22 cellular contexts compared by ENCODE assay signal in genomic region chr9:549425-549997, GRCh38.
"Had no signal": no experiment of that assay in that cellular context is flagged by ENCODE, and none has a peak within 500 bp of the region (broad histone marks: within the 10 kb centered on the region; RNA-seq: fewer than 3 reads in every experiment).

No MANE protein-coding gene starts in this region.

- H3K27ac Mint-ChIP-seq: activated CD8-positive, alpha-beta T cell treated with anti-CD3 and anti-CD28 coated beads, Interleukin-2, amount 10 ng/mL, durations not matched to agents 7 days and 5 days; activated naive CD4-positive, alpha-beta T cell treated with anti-CD3 and anti-CD28 coated beads, Interleukin-2, amount 50 U/mL, for 24 hours; activated T-helper 1 cell treated with anti-CD3 and anti-CD28 coated beads, Interleukin-12 subunit alpha, Interleukin-12 subunit beta, Interleukin-2, Interleukin-4 antibody, amounts not matched to agents 30 ng/mL and 10 ng/mL and 1 ng/mL, durations not matched to agents 14 hours and 24 hours and 36 hours; dendritic cell treated with granulocyte-macrophage colony-stimulating factor and Interleukin-4, amounts not matched to agents 40 ng/mL and 50 ng/mL, for 4 days; immature natural killer cell; stimulated activated effector memory CD8-positive, alpha-beta T cell treated with anti-CD3 and anti-CD28 coated beads, Interleukin-12 subunit alpha, Interleukin-12 subunit beta, amount 100 ng/mL, for 72 hours; stimulated activated naive CD8-positive, alpha-beta T cell treated with anti-CD3 and anti-CD28 coated beads, Interleukin-15, amount 100 ng/mL, for 72 hours had no signal

- H3K4me3 ChIP-seq: prostate gland, skin epidermis, tibial artery had no signal

- H3K27me3 ChIP-seq: foreskin keratinocyte, tibial artery had no signal

- H3K9me3 Mint-ChIP-seq: activated naive CD4-positive, alpha-beta T cell treated with anti-CD3 and anti-CD28 coated beads, Interleukin-2, amount 50 U/mL, for 24 hours; activated T-helper 1 cell treated with anti-CD3 and anti-CD28 coated beads, Interleukin-12 subunit alpha, Interleukin-12 subunit beta, Interleukin-2, Interleukin-4 antibody, amounts not matched to agents 30 ng/mL and 10 ng/mL and 1 ng/mL, durations not matched to agents 14 hours and 24 hours and 36 hours; brain; dendritic cell treated with granulocyte-macrophage colony-stimulating factor and Interleukin-4, amounts not matched to agents 40 ng/mL and 50 ng/mL, for 4 days; immature natural killer cell; naive thymus-derived CD4-positive, alpha-beta T cell; stimulated activated effector memory CD8-positive, alpha-beta T cell treated with anti-CD3 and anti-CD28 coated beads, Interleukin-12 subunit alpha, Interleukin-12 subunit beta, amount 100 ng/mL, for 72 hours; stimulated activated naive CD8-positive, alpha-beta T cell treated with anti-CD3 and anti-CD28 coated beads, Interleukin-15, amount 100 ng/mL, for 72 hours had no signal

- ATAC-seq: activated CD8-positive, alpha-beta T cell treated with anti-CD3 and anti-CD28 coated beads, Interleukin-2, amount 10 ng/mL, durations not matched to agents 7 days and 5 days; foreskin keratinocyte; naive thymus-derived CD4-positive, alpha-beta T cell; stimulated activated effector memory CD8-positive, alpha-beta T cell treated with anti-CD3 and anti-CD28 coated beads, Interleukin-12 subunit alpha, Interleukin-12 subunit beta, amount 100 ng/mL, for 72 hours; stimulated activated naive CD8-positive, alpha-beta T cell treated with anti-CD3 and anti-CD28 coated beads, Interleukin-15, amount 100 ng/mL, for 72 hours had no signal

- H3K27me3 Mint-ChIP-seq: activated naive CD4-positive, alpha-beta T cell treated with anti-CD3 and anti-CD28 coated beads, Interleukin-2, amount 50 U/mL, for 24 hours; stimulated activated naive CD8-positive, alpha-beta T cell treated with anti-CD3 and anti-CD28 coated beads, Interleukin-15, amount 100 ng/mL, for 72 hours had no signal

- DNase-seq: activated CD4-positive, alpha-beta T cell treated with anti-CD3 and anti-CD28 coated beads for 1 hour; activated CD4-positive, alpha-beta T cell treated with anti-CD3 and anti-CD28 coated beads, Interleukin-2, amount 50 U/mL, for 1 hour; activated CD8-positive, alpha-beta T cell treated with anti-CD3 and anti-CD28 coated beads, Interleukin-2, amount 10 ng/mL, durations not matched to agents 7 days and 5 days; activated gamma-delta T cell; aorta; caudate nucleus; effector CD4-positive, alpha-beta T cell; foreskin keratinocyte; immature natural killer cell; naive thymus-derived CD4-positive, alpha-beta T cell; stimulated activated CD4-positive, alpha-beta T cell treated with anti-CD3 and anti-CD28 coated beads, Interleukin-1b, Interleukin-23, amount 100 ng/mL, for 48 hours; stimulated activated naive CD8-positive, alpha-beta T cell treated with anti-CD3 and anti-CD28 coated beads, Interleukin-15, amount 100 ng/mL, for 72 hours; T-helper 1 cell; tibial artery; WERI-Rb-1 had no signal

- H3K27ac ChIP-seq: foreskin keratinocyte, prostate gland, skin epidermis, tibial artery, WERI-Rb-1 had no signal

- H3K4me1 Mint-ChIP-seq: immature natural killer cell; stimulated activated effector memory CD8-positive, alpha-beta T cell treated with anti-CD3 and anti-CD28 coated beads, Interleukin-12 subunit alpha, Interleukin-12 subunit beta, amount 100 ng/mL, for 72 hours had no signal

- H3K4me3 Mint-ChIP-seq: activated CD8-positive, alpha-beta T cell treated with anti-CD3 and anti-CD28 coated beads, Interleukin-2, amount 10 ng/mL, durations not matched to agents 7 days and 5 days; activated naive CD4-positive, alpha-beta T cell treated with anti-CD3 and anti-CD28 coated beads, Interleukin-2, amount 50 U/mL, for 24 hours; activated T-helper 1 cell treated with anti-CD3 and anti-CD28 coated beads, Interleukin-12 subunit alpha, Interleukin-12 subunit beta, Interleukin-2, Interleukin-4 antibody, amounts not matched to agents 30 ng/mL and 10 ng/mL and 1 ng/mL, durations not matched to agents 14 hours and 24 hours and 36 hours; dendritic cell treated with granulocyte-macrophage colony-stimulating factor and Interleukin-4, amounts not matched to agents 40 ng/mL and 50 ng/mL, for 4 days; immature natural killer cell; naive thymus-derived CD4-positive, alpha-beta T cell; stimulated activated effector memory CD8-positive, alpha-beta T cell treated with anti-CD3 and anti-CD28 coated beads, Interleukin-12 subunit alpha, Interleukin-12 subunit beta, amount 100 ng/mL, for 72 hours; stimulated activated naive CD8-positive, alpha-beta T cell treated with anti-CD3 and anti-CD28 coated beads, Interleukin-15, amount 100 ng/mL, for 72 hours had no signal

- H3K9me3 ChIP-seq: prostate gland, tibial artery had no signal

- H3K4me1 ChIP-seq: prostate gland had no signal

- H3K36me3 ChIP-seq: prostate gland, tibial artery had no signal

- H3K36me3 Mint-ChIP-seq: brain; stimulated activated effector memory CD8-positive, alpha-beta T cell treated with anti-CD3 and anti-CD28 coated beads, Interleukin-12 subunit alpha, Interleukin-12 subunit beta, amount 100 ng/mL, for 72 hours had no signal
